ENCODE assay signal across 1 cellular context in the genomic region with DNA sequence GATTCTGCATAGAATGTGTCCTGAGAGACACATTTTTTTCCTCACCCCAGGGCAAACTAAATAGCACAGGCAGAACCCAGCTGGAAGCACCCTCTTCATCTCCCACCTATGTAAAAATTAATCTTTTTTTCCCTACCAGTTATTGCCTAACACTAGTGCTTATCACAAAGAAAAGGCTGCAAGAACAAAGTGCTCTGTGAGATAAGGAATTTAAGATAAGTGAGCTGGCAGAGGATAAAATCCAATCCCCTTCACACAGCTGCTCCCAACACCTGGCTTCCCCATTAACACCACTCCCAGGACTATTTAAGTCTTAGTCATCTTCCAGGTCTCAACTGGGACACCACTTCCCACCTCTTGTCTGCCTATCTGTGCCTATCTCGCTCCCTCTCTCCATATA.
TF ChIP-seq lines count a peak whose summit lies in the region.

No MANE protein-coding gene starts in this region.

TF ChIP-seq in SK-N-SH treated with all-trans-retinoic acid at 6 μM for 48 hours, 23 proteins besides CTCF, POLR2A, EP300 and RAD21 (continued from another document):
- TF ChIP-seq, protein P1, sequence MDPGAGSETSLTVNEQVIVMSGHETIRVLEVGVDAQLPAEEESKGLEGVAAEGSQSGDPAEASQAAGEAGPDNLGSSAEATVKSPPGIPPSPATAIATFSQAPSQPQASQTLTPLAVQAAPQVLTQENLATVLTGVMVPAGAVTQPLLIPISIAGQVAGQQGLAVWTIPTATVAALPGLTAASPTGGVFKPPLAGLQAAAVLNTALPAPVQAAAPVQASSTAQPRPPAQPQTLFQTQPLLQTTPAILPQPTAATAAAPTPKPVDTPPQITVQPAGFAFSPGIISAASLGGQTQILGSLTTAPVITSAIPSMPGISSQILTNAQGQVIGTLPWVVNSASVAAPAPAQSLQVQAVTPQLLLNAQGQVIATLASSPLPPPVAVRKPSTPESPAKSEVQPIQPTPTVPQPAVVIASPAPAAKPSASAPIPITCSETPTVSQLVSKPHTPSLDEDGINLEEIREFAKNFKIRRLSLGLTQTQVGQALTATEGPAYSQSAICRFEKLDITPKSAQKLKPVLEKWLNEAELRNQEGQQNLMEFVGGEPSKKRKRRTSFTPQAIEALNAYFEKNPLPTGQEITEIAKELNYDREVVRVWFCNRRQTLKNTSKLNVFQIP (CRISPR knock-in tag; IDR thresholded peaks at IDR 0.05; ENCODE audit: borderline replicate concordance, low read depth): no peak
